In the genomic region with DNA sequence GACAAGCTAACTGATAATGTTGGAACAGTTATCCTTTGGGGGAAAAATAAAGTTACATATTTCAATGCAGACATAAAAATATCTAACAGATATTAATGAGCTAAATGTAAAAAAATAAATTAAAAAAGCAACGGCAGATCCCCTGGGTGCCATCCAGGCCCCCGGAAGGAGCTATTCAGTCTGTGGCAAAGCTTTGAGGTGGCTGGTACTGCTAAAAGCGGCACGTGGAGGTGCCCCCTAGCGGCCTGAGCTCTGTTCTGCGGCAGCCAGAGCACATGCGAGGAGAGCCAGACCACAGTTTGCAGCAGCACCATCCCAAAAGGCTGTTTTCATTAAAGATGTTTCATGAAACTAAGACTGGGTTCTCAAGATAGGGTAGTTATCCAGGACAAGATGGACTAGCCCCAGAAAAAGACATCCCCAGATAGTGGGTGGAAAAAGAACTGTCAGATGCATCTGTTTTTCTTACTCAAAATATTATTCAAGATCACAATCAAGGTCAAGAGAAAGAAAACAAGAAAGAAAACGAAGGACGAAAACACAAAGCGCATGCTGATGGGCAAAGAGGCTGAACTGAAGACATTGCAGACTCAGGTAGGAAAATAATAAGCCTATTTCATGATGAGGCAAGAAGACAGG, we compare ENCODE assay signal across 8 cellular contexts. TPM values are rescaled to one million over a fixed set of nuclear protein-coding genes. Genes with fewer than 3 reads are reported as not detected.
DNase-seq lines count a peak whose midpoint lies in the region; ATAC-seq, FAIRE-seq and TF ChIP-seq lines count a peak whose summit lies in the region.

No MANE protein-coding gene starts in this region.

- peak; percentile 67 to 75 (median 74) for DNase-seq in CD4-positive, alpha-beta memory T cell
- DNase-seq in KBM-7 (peak; percentile 82), RCC 7860 (ENCODE audit: low spot score) (peak; percentile 68), fibroblast of lung (ENCODE audit: low read depth in 2 of 2) (peak; percentile 57 to 75), neural progenitor cell (ENCODE audit: low spot score) (peak; percentile 87), stomach (peak; percentile 88)
- peak; percentile 83 to 89 for DNase-seq in activated T-cell treated with anti-CD3 and anti-CD28 coated beads, Interleukin-2, amount 50 U/mL, for 48 hours

- peak; percentile 93 for ATAC-seq in GM19452 (IDR thresholded peaks at IDR 0.05; ENCODE audit: unreplicated experiment)

- no peak overlapping the region for H3K9ac ChIP-seq in fibroblast of lung (ENCODE audit: insufficient read depth, low read length)
- H3K9ac ChIP-seq in neural progenitor cell: no peak overlapping the region

- in situ Hi-C loops in KBM-7 (cut with MboI; ENCODE audit: low pct_unique_long_range_greater_than_20kb, low sequenced_read_pairs): loop anchor here (25.0 kb wide), 1 partner anchor 113 kb away; a partner anchor contains a TSS

- no peaks in the 10 kb centered on the region for H3K27me3 Mint-ChIP-seq in CD4-positive, alpha-beta memory T cell
- H3K27me3 Mint-ChIP-seq in neural progenitor cell (ENCODE audit: insufficient read depth, low read depth): no peaks in the 10 kb centered on the region

- peaks cover 4 to 7% (median 5%) of the 10 kb centered on the region in 4 donors for H3K4me1 Mint-ChIP-seq in CD4-positive, alpha-beta memory T cell
- H3K4me1 Mint-ChIP-seq in neural progenitor cell: no peaks in the 10 kb centered on the region

- H2AFZ ChIP-seq in fibroblast of lung (ENCODE audit: low read length) (no peak overlapping the region), neural progenitor cell (replicated peaks) (no peak overlapping the region)

- POLR2A ChIA-PET in CD4-positive, alpha-beta memory T cell (lab: Charles Lee; ENCODE audit: partially characterized antibody): interaction anchor here (1.1 to 1.4 kb wide), 2 partner anchors 16 to 18 kb away, joined by 4 to 11 read pairs; a partner anchor contains a TSS

- intact Hi-C loops in CD4-positive, alpha-beta memory T cell (cut with micrococcal nuclease): loop anchor here (1.0 to 5.0 kb wide), 3 partner anchors 135 to 212 kb away; no protein-coding TSS in a partner anchor
- intact Hi-C loops in stomach (cut with DNase I; ENCODE audit: low total_unique reads): loop anchor here (5.0 kb wide), 1 partner anchor 113 kb away; no protein-coding TSS in a partner anchor

- H3K36me3 ChIP-seq in CD4-positive, alpha-beta memory T cell (ENCODE audit: insufficient read depth, low read length): peaks cover 11% of the 10 kb centered on the region
- no peaks in the 10 kb centered on the region for H3K36me3 ChIP-seq in fibroblast of lung (ENCODE audit: control insufficient read depth, insufficient read depth, low read length)
- peaks cover 12% of the 10 kb centered on the region for H3K36me3 ChIP-seq in neural progenitor cell
- peaks cover 18 to 77% (median 75%) of the 10 kb centered on the region in 4 donors for H3K36me3 ChIP-seq in stomach

- H3K4me3 ChIP-seq in CD4-positive, alpha-beta memory T cell (ENCODE audit: low read length in 2 of 2): no peak overlapping the region
- H3K4me3 ChIP-seq in fibroblast of lung (replicated peaks in 1 of 4; ENCODE audit: control extremely low read depth in 1 of 4, insufficient read depth in 1 of 4, low read depth in 3 of 4, low read length in 4 of 4): no peak overlapping the region
- H3K4me3 ChIP-seq in neural progenitor cell: no peak overlapping the region
- no peak overlapping the region for H3K4me3 ChIP-seq in stomach

- no peaks in the 10 kb centered on the region for H4K20me1 ChIP-seq in fibroblast of lung (ENCODE audit: control insufficient read depth, extremely low read depth, insufficient read depth, low read length)
- H4K20me1 ChIP-seq in neural progenitor cell (ENCODE audit: low read depth): no peaks in the 10 kb centered on the region

- no peak overlapping the region for H3K4me3 Mint-ChIP-seq in CD4-positive, alpha-beta memory T cell
- H3K4me3 Mint-ChIP-seq in neural progenitor cell: no peak overlapping the region

- H3K4me2 ChIP-seq in fibroblast of lung (ENCODE audit: extremely low read depth, insufficient read depth, low read length): no peak overlapping the region
- H3K4me2 ChIP-seq in neural progenitor cell: no peak overlapping the region

- H3K79me2 ChIP-seq in fibroblast of lung (ENCODE audit: control insufficient read depth, insufficient read depth, low read length): no peaks in the 10 kb centered on the region
- no peaks in the 10 kb centered on the region for H3K79me2 ChIP-seq in neural progenitor cell (ENCODE audit: low read depth)

- H3K27me3 ChIP-seq in CD4-positive, alpha-beta memory T cell (ENCODE audit: insufficient read depth, low read length): no peaks in the 10 kb centered on the region
- H3K27me3 ChIP-seq in fibroblast of lung (ENCODE audit: control insufficient read depth, insufficient read depth, low read length) (no peaks in the 10 kb centered on the region), neural progenitor cell (no peaks in the 10 kb centered on the region), stomach (no peaks in the 10 kb centered on the region)

- peak overlapping the region in 6 of 7 donors; percentile 1 to 59 (median 29) for H3K27ac Mint-ChIP-seq in CD4-positive, alpha-beta memory T cell
- H3K27ac Mint-ChIP-seq in neural progenitor cell: no peak overlapping the region

- no peaks in the 10 kb centered on the region for H3K4me1 ChIP-seq in CD4-positive, alpha-beta memory T cell (ENCODE audit: insufficient read depth, low read length)
- H3K4me1 ChIP-seq in fibroblast of lung (ENCODE audit: control insufficient read depth, extremely low read depth, insufficient read depth, low read length) (no peaks in the 10 kb centered on the region), neural progenitor cell (no peaks in the 10 kb centered on the region), stomach (peaks cover 0 to 19% (median 9%) of the 10 kb centered on the region in 4 donors)

- peak; percentile 97 to 98 for TF ChIP-seq CTCF in fibroblast of lung (conservative IDR thresholded peaks at IDR 0.05 in 1 of 2, IDR thresholded peaks at IDR 0.05 in 1 of 2; ENCODE audit: low read depth in 1 of 2, low read length in 2 of 2)
- TF ChIP-seq CTCF in neural progenitor cell (IDR thresholded peaks at IDR 0.05): peak; percentile 96
- peak in 5 of 7 experiments; percentile 64 to 96 (median 85) for TF ChIP-seq CTCF in stomach (IDR thresholded peaks at IDR 0.05)

- TF ChIP-seq EP300 in stomach (IDR thresholded peaks at IDR 0.05): no peak

- TF ChIP-seq POLR2A in stomach (IDR thresholded peaks at IDR 0.05): no peak

- 25 to 28% (median 26%) methylated on average over 10 of the region's 10 CpGs for WGBS in stomach, 5 donors

- CTCF ChIA-PET in CD4-positive, alpha-beta memory T cell (lab: Charles Lee; ENCODE audit: partially characterized antibody): interaction anchor here (0.6 to 5.8 kb wide), 48 partner anchors 8 to 247 kb away, joined by 3 to 92 read pairs (median 4); a partner anchor contains a TSS

- H3F3A ChIP-seq in neural progenitor cell (ENCODE audit: low read depth): peaks cover 6% of the 10 kb centered on the region

- H3K9me3 ChIP-seq in CD4-positive, alpha-beta memory T cell (ENCODE audit: control insufficient read depth in 1 of 2, low read length in 2 of 2): no peaks in the 10 kb centered on the region
- no peaks in the 10 kb centered on the region for H3K9me3 ChIP-seq in fibroblast of lung (ENCODE audit: control insufficient read depth, insufficient read depth, low read depth, low read length)
- H3K9me3 ChIP-seq in neural progenitor cell (ENCODE audit: low read depth): no peaks in the 10 kb centered on the region
- no peaks in the 10 kb centered on the region for H3K9me3 ChIP-seq in stomach

- no peak for FAIRE-seq in RCC 7860 (lab: Jason Lieb, UNC)

- H3K36me3 Mint-ChIP-seq in CD4-positive, alpha-beta memory T cell: peaks cover 28 to 40% of the 10 kb centered on the region in 2 donors
- H3K36me3 Mint-ChIP-seq in neural progenitor cell: peaks cover 15% of the 10 kb centered on the region

- H3K9me3 Mint-ChIP-seq in CD4-positive, alpha-beta memory T cell: no peaks in the 10 kb centered on the region
- H3K9me3 Mint-ChIP-seq in neural progenitor cell: peaks cover under 1% of the 10 kb centered on the region

- no peak overlapping the region for H3K27ac ChIP-seq in CD4-positive, alpha-beta memory T cell (ENCODE audit: low read depth, low read length)
- H3K27ac ChIP-seq in fibroblast of lung (ENCODE audit: insufficient read depth, low read length): no peak overlapping the region
- H3K27ac ChIP-seq in neural progenitor cell: no peak overlapping the region
- no peak overlapping the region for H3K27ac ChIP-seq in stomach

RNA-seq across cellular contexts. Expression of a gene that starts 18.7 kb away (rescaled TPM):
- 10 to 100 TPM; 34.3 to 36.6 TPM for total RNA-seq in CD4-positive, alpha-beta memory T cell
- 10 to 100 TPM; 34.1 to 37.3 TPM for polyA plus RNA-seq in CD4-positive, alpha-beta memory T cell
- total RNA-seq in fibroblast of lung (49.1 and 69.5 TPM in 2 replicates), neural progenitor cell (ENCODE audit: low replicate concordance) (75.3 and 77.1 TPM in 2 replicates), stomach (10 to 100 TPM; 14.6 to 90.4 (median 34.5) TPM)
- polyA plus RNA-seq in fibroblast of lung (44.5 and 54.4 TPM in 2 replicates), stomach (10 to 100 TPM in 2 of 3 donors, 1 to 10 TPM in 1; 8.4 to 24.7 (median 23.2) TPM)
- polyA plus RNA-seq in fibroblast of lung (2012): 26.1 and 30.1 TPM in 2 replicates
- polyA minus RNA-seq in fibroblast of lung (ENCODE audit: low replicate concordance): 17.2 and 42.8 TPM in 2 replicates

RNA-seq across cellular contexts. Expression of a gene that starts 37.7 kb away (rescaled TPM):
- under 1 TPM; 0.11 to 0.26 TPM for total RNA-seq in CD4-positive, alpha-beta memory T cell
- polyA plus RNA-seq in CD4-positive, alpha-beta memory T cell: not detected
- total RNA-seq in fibroblast of lung (13.2 and 13.9 TPM in 2 replicates), neural progenitor cell (ENCODE audit: low replicate concordance) (5.9 and 10.4 TPM in 2 replicates), stomach (10 to 100 TPM in 4 of 5 donors, 1 to 10 TPM in 1; 1.2 to 24.8 (median 17.4) TPM)
- polyA plus RNA-seq in fibroblast of lung (13.4 and 16.6 TPM in 2 replicates), stomach (10 to 100 TPM in 2 of 3 donors, 1 to 10 TPM in 1; 7.4 to 13.4 (median 11.0) TPM)
- polyA plus RNA-seq in fibroblast of lung (2012): 13.1 and 15.1 TPM in 2 replicates
- polyA minus RNA-seq in fibroblast of lung (ENCODE audit: low replicate concordance): 7.8 and 17.2 TPM in 2 replicates
